Comparison of ENCODE assay signal across 18 cellular contexts in the genomic region with DNA sequence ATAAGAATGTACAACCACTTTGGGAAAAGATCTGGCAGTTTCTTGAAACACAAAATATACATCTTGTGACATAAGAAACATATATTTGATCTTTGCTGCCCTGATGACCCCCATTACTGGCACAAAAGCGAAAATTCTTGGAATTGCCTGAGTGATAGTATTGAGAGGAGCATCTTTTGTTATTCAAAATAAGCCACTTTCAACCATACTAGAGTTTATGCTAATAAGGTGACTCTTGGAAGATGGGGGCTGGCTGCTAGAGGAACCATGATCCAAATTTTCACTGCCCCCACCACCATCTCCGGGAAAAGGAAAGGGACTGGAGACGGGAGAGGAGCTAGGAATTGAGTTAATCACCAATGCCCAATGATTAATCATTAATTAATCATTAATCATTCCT. TPM values are rescaled to one million over a fixed set of nuclear protein-coding genes. Genes with fewer than 3 reads are reported as not detected.
DNase-seq lines count a peak whose midpoint lies in the region; ATAC-seq and TF ChIP-seq lines count a peak whose summit lies in the region.
"Had no signal": no experiment of that assay in that cellular context is flagged by ENCODE, and none has a peak within 500 bp of the region (broad histone marks: within the 10 kb centered on the region; RNA-seq: fewer than 3 reads in every experiment).

No MANE protein-coding gene starts in this region.

- H3K9me3 Mint-ChIP-seq in GM23338 (peaks cover 27% of the 10 kb centered on the region), neural progenitor cell (peaks cover 21% of the 10 kb centered on the region)

- H3F3A ChIP-seq in GM23338 (replicated peaks; ENCODE audit: low read depth) (no peaks in the 10 kb centered on the region; the same call in 1 of the 2 replicates), SU-DHL-6 (ENCODE audit: insufficient read depth) (peaks cover 32% of the 10 kb centered on the region), neural progenitor cell (ENCODE audit: low read depth) (peaks cover 13% of the 10 kb centered on the region)

- H3K4me2 ChIP-seq in GM23338 (peak overlapping the region; percentile 64), SU-DHL-6 (ENCODE audit: low read depth, low read length, poor library complexity, severe bottlenecking) (no peak overlapping the region), neural progenitor cell (peak overlapping the region; percentile 20)

- H3K79me2 ChIP-seq in GM23338 (replicated peaks; ENCODE audit: insufficient read depth) (peaks cover 98% of the 10 kb centered on the region), SU-DHL-6 (ENCODE audit: insufficient read depth, low read length) (peaks cover 89% of the 10 kb centered on the region), neural progenitor cell (ENCODE audit: low read depth) (peaks cover 100% of the 10 kb centered on the region)

- H3K9me2 ChIP-seq in GM23338 (ENCODE audit: insufficient read depth) (no peaks in the 10 kb centered on the region), SU-DHL-6 (replicated peaks; ENCODE audit: insufficient read depth, low read length) (no peaks in the 10 kb centered on the region)

- ATAC-seq in GM23338 (peak; percentile 74), HG02870 (IDR thresholded peaks at IDR 0.05; ENCODE audit: unreplicated experiment) (no peak)
- ATAC-seq: Right ventricle myocardium inferior had no signal

- H4K20me1 ChIP-seq in GM23338 (replicated peaks; ENCODE audit: insufficient read depth) (peaks cover 27% of the 10 kb centered on the region), SU-DHL-6 (ENCODE audit: low read depth, low read length) (no peaks in the 10 kb centered on the region), neural progenitor cell (ENCODE audit: low read depth) (peaks cover 100% of the 10 kb centered on the region)

- H2AFZ ChIP-seq in GM23338 = no peak overlapping the region
- no peak overlapping the region for H2AFZ ChIP-seq in SU-DHL-6 (ENCODE audit: low read depth, low read length, severe bottlenecking)
- no peak overlapping the region for H2AFZ ChIP-seq in neural progenitor cell (replicated peaks)

- DNase-seq in GM23338 (ENCODE audit: low spot score) (peak; percentile 85), iPS DF 4.7 (ENCODE audit: extremely low read depth, low spot score) (peak; percentile 68), neural progenitor cell (ENCODE audit: low spot score) (peak; percentile 45), NCI-H2196 (lab: John Stamatoyannopoulos, UW; ENCODE audit: unreplicated experiment) (no peak), SKM-1 (lab: John Stamatoyannopoulos, UW; ENCODE audit: unreplicated experiment) (no peak)
- DNase-seq in stimulated activated CD4-positive, alpha-beta T cell treated with anti-CD3 and anti-CD28 coated beads, Interleukin-2, amount 100 ng/mL, for 24 hours = no peak
- DNase-seq: BE2C, H7, Kasumi-1, NCI-H1417, NCI-H1694 treated with DMSO at 0.1 percent for 48 hours, NCI-H2081 treated with DMSO at 0.1 percent for 48 hours, NCI-H446 treated with DMSO at 0.1 percent for 48 hours, NCI-H526 treated with DMSO at 0.1 percent for 48 hours had no signal

- H3K36me3 Mint-ChIP-seq in GM23338 (ENCODE audit: low read depth) (peaks cover 37% of the 10 kb centered on the region), neural progenitor cell (peaks cover 27% of the 10 kb centered on the region)

- H3K4me3 ChIP-seq in GM23338 = peak overlapping the region; percentile 32
- H3K4me3 ChIP-seq in SU-DHL-6 (ENCODE audit: insufficient read depth, low read length, poor library complexity, severe bottlenecking) = no peak overlapping the region
- no peak overlapping the region for H3K4me3 ChIP-seq in neural progenitor cell
- H3K4me3 ChIP-seq: SJSA1 had no signal

- H3K27me3 Mint-ChIP-seq in GM23338 (ENCODE audit: insufficient read depth, low read depth, poor library complexity) = peaks cover 5% of the 10 kb centered on the region
- H3K27me3 Mint-ChIP-seq in neural progenitor cell (ENCODE audit: insufficient read depth, low read depth) = no peaks in the 10 kb centered on the region

- H3K27me3 ChIP-seq in GM23338 (ENCODE audit: insufficient read depth) = no peaks in the 10 kb centered on the region
- no peaks in the 10 kb centered on the region for H3K27me3 ChIP-seq in SU-DHL-6 (ENCODE audit: low read length)
- H3K27me3 ChIP-seq in neural progenitor cell = no peaks in the 10 kb centered on the region
- H3K27me3 ChIP-seq: BE2C, SJSA1 had no signal

- peak overlapping the region; percentile 49 for H3K4me3 Mint-ChIP-seq in GM23338
- no peak overlapping the region for H3K4me3 Mint-ChIP-seq in neural progenitor cell

- H3K27ac ChIP-seq in GM23338 (ENCODE audit: low read depth) (peak overlapping the region; percentile 95), SU-DHL-6 (ENCODE audit: low read depth, low read length) (0 out of 2 replicates have a peak overlapping the region, but pooled peaks have one; percentile 2), neural progenitor cell (no peak overlapping the region)
- H3K27ac ChIP-seq: SJSA1 had no signal

- no peak for TF ChIP-seq CTCF in GM23338 (conservative IDR thresholded peaks at IDR 0.05; ENCODE audit: low read depth in 2 of 2)
- TF ChIP-seq CTCF in SU-DHL-6 (IDR thresholded peaks at IDR 0.05; ENCODE audit: insufficient read depth, low read length, poor library complexity, severe bottlenecking) = no peak
- TF ChIP-seq CTCF in neural progenitor cell (IDR thresholded peaks at IDR 0.05) = no peak

- peak overlapping the region; percentile 75 for H3K27ac Mint-ChIP-seq in GM23338
- H3K27ac Mint-ChIP-seq in neural progenitor cell = no peak overlapping the region

- H3K4me1 Mint-ChIP-seq in GM23338 (peaks cover 72% of the 10 kb centered on the region), neural progenitor cell (peaks cover 4% of the 10 kb centered on the region)

- peaks cover 76% of the 10 kb centered on the region for H3K4me1 ChIP-seq in GM23338 (ENCODE audit: insufficient read depth)
- H3K4me1 ChIP-seq in neural progenitor cell = peaks cover 47% of the 10 kb centered on the region
- H3K4me1 ChIP-seq: BE2C had no signal

- H3K36me3 ChIP-seq in GM23338 (ENCODE audit: insufficient read depth) (no peaks in the 10 kb centered on the region), SU-DHL-6 (ENCODE audit: low read length) (peaks cover 16% of the 10 kb centered on the region), neural progenitor cell (no peaks in the 10 kb centered on the region)

- peaks cover 21% of the 10 kb centered on the region; the same call in 1 of the 2 replicates for H3K9me3 ChIP-seq in SU-DHL-6 (ENCODE audit: insufficient read depth, low read length)
- no peaks in the 10 kb centered on the region for H3K9me3 ChIP-seq in neural progenitor cell (ENCODE audit: low read depth)
- H3K9me3 ChIP-seq: BE2C had no signal

- no peak overlapping the region for H3K9ac ChIP-seq in SU-DHL-6 (ENCODE audit: low read length)
- no peak overlapping the region for H3K9ac ChIP-seq in neural progenitor cell

TF ChIP-seq in GM23338, 12 proteins besides CTCF, POLR2A, EP300 and RAD21 (continues in another document):
- TF ChIP-seq JUNB (IDR thresholded peaks at IDR 0.05; ENCODE audit: unreplicated experiment) (no peak), NANOG (IDR thresholded peaks at IDR 0.05; ENCODE audit: borderline replicate concordance) (peak; percentile 97), POLR2AphosphoS5 (IDR thresholded peaks at IDR 0.05; ENCODE audit: low read depth) (no peak), ZNF114 (CRISPR knock-in tag; IDR thresholded peaks at IDR 0.05) (no peak), EZH2phosphoT487 (IDR thresholded peaks at IDR 0.05; ENCODE audit: unreplicated experiment) (no peak)

RNA-seq across cellular contexts. Expression of a gene that starts 25.7 kb away (rescaled TPM):
- total RNA-seq in GM23338 (2014; rRNA removed; shearing (Covaris generic)) = 88.0 and 102 TPM in 2 replicates
- polyA plus RNA-seq in GM23338 (2016; fragmentation: Nextera tagmentation; extraction: Ambion mirVana) = 45.0 and 49.1 TPM in 2 replicates
- 74.5 and 79.1 TPM in 2 replicates for total RNA-seq in neural progenitor cell (ENCODE audit: low replicate concordance)

Comparison
In these comparisons a context has a peak if more than half of its experiments do, and no peak if none do; other contexts are left out.
1. DNase-seq: peak in GM23338 (single experiment), iPS DF 4.7 (single experiment) and neural progenitor cell (single experiment); none in NCI-H2196 (single experiment), stimulated activated CD4-positive, alpha-beta T cell treated with anti-CD3 and anti-CD28 coated beads, Interleukin-2, amount 100 ng/mL, for 24 hours (0 of 2) and SKM-1 (single experiment).